ENCODE assay signal across 8 cellular contexts in the genomic region with DNA sequence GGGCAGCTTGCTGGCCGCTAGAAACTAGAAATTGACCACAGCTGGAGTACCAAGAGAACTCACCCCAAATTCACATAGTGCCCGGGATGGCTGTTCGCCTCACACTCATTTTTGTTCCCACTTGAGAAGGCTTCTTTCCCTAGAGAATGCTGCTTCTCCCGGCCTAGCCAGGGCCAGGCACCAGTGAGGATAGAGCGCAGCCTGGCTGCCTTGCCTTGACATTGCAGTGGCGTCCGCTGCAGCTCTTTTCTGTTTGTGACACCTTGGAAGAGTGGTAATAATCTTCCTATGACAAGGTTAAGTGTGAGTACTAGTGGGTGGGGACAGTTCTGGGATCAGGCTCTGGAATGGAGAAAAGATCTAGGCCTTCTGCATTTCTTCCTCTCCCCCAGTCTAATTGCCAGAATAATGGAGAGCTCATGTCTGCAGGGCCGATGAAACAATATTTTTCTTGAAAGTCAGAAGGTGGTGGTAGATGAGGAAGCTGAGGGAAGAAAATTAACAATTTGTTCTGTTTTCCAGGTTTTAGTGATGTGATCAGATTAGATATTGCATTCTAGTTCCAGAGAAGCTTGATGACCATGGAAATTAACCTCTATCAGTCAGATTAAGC. TPM values are rescaled to one million over a fixed set of nuclear protein-coding genes. Genes with fewer than 3 reads are reported as not detected.
DNase-seq lines count a peak whose midpoint lies in the region; ATAC-seq and TF ChIP-seq lines count a peak whose summit lies in the region.

No MANE protein-coding gene starts in this region.

- H3K27me3 ChIP-seq in PC-3 (ENCODE audit: low read length) (no peaks in the 10 kb centered on the region), neural cell (ENCODE audit: insufficient read depth, low read depth, low read length) (no peaks in the 10 kb centered on the region), suprapubic skin (no peaks in the 10 kb centered on the region)

- H3K36me3 ChIP-seq in PC-3 (ENCODE audit: low read depth, low read length) (no peaks in the 10 kb centered on the region), neural cell (ENCODE audit: insufficient read depth, low read length) (no peaks in the 10 kb centered on the region), suprapubic skin (no peaks in the 10 kb centered on the region)

- H3K4me3 ChIP-seq in PC-3 (ENCODE audit: low read length) (peak overlapping the region; percentile 69), foreskin fibroblast (ENCODE audit: low read depth in 1 of 2, low read length in 2 of 2) (peak overlapping the region; percentile 52 to 77), neural cell (ENCODE audit: low read length) (peak overlapping the region; percentile 86), suprapubic skin (peak overlapping the region; percentile 66)

- H3K27ac ChIP-seq in PC-3 (ENCODE audit: low read length): peak overlapping the region; percentile 80
- peak overlapping the region; percentile 98 for H3K27ac ChIP-seq in neural cell (ENCODE audit: low read length)
- peak overlapping the region; percentile 97 for H3K27ac ChIP-seq in suprapubic skin

- peak overlapping the region; percentile 57 for H3K27ac Mint-ChIP-seq in Calu3 (ENCODE audit: unreplicated experiment)

- TF ChIP-seq CTCF in Calu3 (IDR thresholded peaks at IDR 0.05; ENCODE audit: unreplicated experiment) (peak; percentile 80), PC-3 (conservative IDR thresholded peaks at IDR 0.05; ENCODE audit: low read depth, low read length) (peak; percentile 89), foreskin fibroblast (IDR thresholded peaks at IDR 0.05; ENCODE audit: low read depth, low read length) (peak; percentile 99), neural cell (IDR thresholded peaks at IDR 0.05; ENCODE audit: poor library complexity, severe bottlenecking) (peak; percentile 99), suprapubic skin (IDR thresholded peaks at IDR 0.05) (peak; percentile 95 to 96)

- ATAC-seq in GM21526 (IDR thresholded peaks at IDR 0.05; ENCODE audit: low FRiP score, unreplicated experiment) (peak; percentile 38), PC-3 (peak; percentile 52)

- H3K9ac ChIP-seq in PC-3 (ENCODE audit: low read length): peak overlapping the region; percentile 97
- peak overlapping the region; percentile 97 for H3K9ac ChIP-seq in neural cell (ENCODE audit: low read length)

- H3K4me1 ChIP-seq in PC-3 (ENCODE audit: insufficient read depth, low read length) (peaks cover 42% of the 10 kb centered on the region), suprapubic skin (peaks cover 78% of the 10 kb centered on the region)

- H3K4me1 Mint-ChIP-seq in Calu3 (ENCODE audit: low read depth, unreplicated experiment): peaks cover 49% of the 10 kb centered on the region

- TF ChIP-seq EP300 in neural cell (conservative IDR thresholded peaks at IDR 0.05; ENCODE audit: poor library complexity, severe bottlenecking): no peak
- TF ChIP-seq EP300 in suprapubic skin (IDR thresholded peaks at IDR 0.05): no peak

- peak overlapping the region; percentile 77 for H3K4me3 Mint-ChIP-seq in Calu3 (ENCODE audit: low read depth, unreplicated experiment)

- H3K9me3 Mint-ChIP-seq in Calu3 (ENCODE audit: low read depth, unreplicated experiment): no peaks in the 10 kb centered on the region

- no peaks in the 10 kb centered on the region for H3F3A ChIP-seq in PC-3 (ENCODE audit: low read length, unreplicated experiment)
- peaks cover 6% of the 10 kb centered on the region for H3F3A ChIP-seq in neural cell (ENCODE audit: insufficient read depth, low read length, poor library complexity, severe bottlenecking)

- BruUV-seq in Calu3 (replicated peaks; lab: Mats Ljungman, UMichigan): no TSS peak
- no TSS peak for BruUV-seq in PC-3 (replicated peaks; lab: Mats Ljungman, UMichigan)

- H3K9me3 ChIP-seq in PC-3 (ENCODE audit: low read length) (no peaks in the 10 kb centered on the region), neural cell (ENCODE audit: low read length) (no peaks in the 10 kb centered on the region), suprapubic skin (no peaks in the 10 kb centered on the region)

- H4K20me1 ChIP-seq in PC-3 (ENCODE audit: low read length) (no peaks in the 10 kb centered on the region), neural cell (ENCODE audit: insufficient read depth) (no peaks in the 10 kb centered on the region)

- POLR2A ChIA-PET in PC-3 (lab: Charles Lee; ENCODE audit: unreplicated experiment): interaction anchor here (0.6 kb wide), 1 partner anchor 755 kb away, joined by 4 read pairs; no protein-coding TSS in a partner anchor

- intact Hi-C loops in Calu3 (cut with micrococcal nuclease; ENCODE audit: unreplicated experiment) (loop anchor here (1.0 kb wide), 2 partner anchors 64 to 90 kb away; no protein-coding TSS in a partner anchor), PC-3 (cut with micrococcal nuclease) (loop anchor here (1.0 kb wide), 1 partner anchor 36 kb away; no protein-coding TSS in a partner anchor)

- H3K4me2 ChIP-seq in PC-3 (ENCODE audit: low read length) (peak overlapping the region; percentile 85), neural cell (ENCODE audit: low read length) (peak overlapping the region; percentile 99)

- DNase-seq in Calu3: peak; percentile 69
- DNase-seq in KG1 (lab: John Stamatoyannopoulos, UW): peak; percentile 73
- peak; percentile 71 for DNase-seq in PC-3
- peak; percentile 46 for DNase-seq in activated gamma-delta T cell treated with anti-CD3 and anti-CD28 coated beads, Interleukin-2, amount 50 U/mL, for 16 hours (ENCODE audit: low read depth)
- peak; percentile 78 to 92 for DNase-seq in foreskin fibroblast
- peak in 1 of 2 donors; percentile 85 for DNase-seq in suprapubic skin (ENCODE audit: low spot score in 2 of 2)

- peak; percentile 99 for TF ChIP-seq RAD21 in neural cell (conservative IDR thresholded peaks at IDR 0.05)

- H3K9me2 ChIP-seq in PC-3 (replicated peaks; ENCODE audit: low read length): no peaks in the 10 kb centered on the region
- no peaks in the 10 kb centered on the region for H3K9me2 ChIP-seq in neural cell (ENCODE audit: insufficient read depth, low read length)

- H3K36me3 Mint-ChIP-seq in Calu3 (ENCODE audit: insufficient read depth, unreplicated experiment): peaks cover 14% of the 10 kb centered on the region

- WGBS in suprapubic skin: 4% methylated on average over 8 of the region's 8 CpGs

- H3K27me3 Mint-ChIP-seq in Calu3 (ENCODE audit: unreplicated experiment): no peaks in the 10 kb centered on the region

- no peak for TF ChIP-seq POLR2A in suprapubic skin (IDR thresholded peaks at IDR 0.05)

- CTCF ChIA-PET in Calu3 (lab: Charles Lee): interaction anchor here (0.8 to 3.3 kb wide), 11 partner anchors 13 to 297 kb away, joined by 3 to 51 read pairs (median 6); partner anchors contain the start of gene ARHGEF40
- CTCF ChIA-PET in PC-3 (lab: Charles Lee): interaction anchor here (0.6 to 2.2 kb wide), 8 partner anchors 9 to 880 kb away, joined by 3 to 34 read pairs (median 6); partner anchors contain the start of gene ARHGEF40

- H2AFZ ChIP-seq in PC-3 (ENCODE audit: low read length) (peak overlapping the region; percentile 92), neural cell (ENCODE audit: low read depth, low read length) (peak overlapping the region; percentile 86)

- H3K79me2 ChIP-seq in PC-3 (ENCODE audit: low read length): no peaks in the 10 kb centered on the region
- peaks cover 14% of the 10 kb centered on the region for H3K79me2 ChIP-seq in neural cell (replicated peaks; ENCODE audit: insufficient read depth, low read length)

TF ChIP-seq in neural cell, 6 proteins besides CTCF, POLR2A, EP300 and RAD21 (continues in another document):
- TF ChIP-seq TAF1 (IDR thresholded peaks at IDR 0.05; ENCODE audit: low read depth): no peak
- TF ChIP-seq SMC3 (conservative IDR thresholded peaks at IDR 0.05; ENCODE audit: poor library complexity): peak; percentile 98
- TF ChIP-seq POLR2AphosphoS5 (IDR thresholded peaks at IDR 0.05): peak; percentile 62

RNA-seq across cellular contexts. Expression of gene TMEM253, which starts 3.7 kb away (rescaled TPM):
- total RNA-seq in Calu3 (2022) (0.24 TPM in 1 of 2 replicates, not detected in the other), PC-3 (2014; rRNA removed) (not detected in 2 replicates), suprapubic skin (1 to 10 TPM in 1 of 4 donors, under 1 TPM in 2, not detected in 1; 0.53 to 2.0 (median 0.83) TPM)
- 0.26 TPM in 1 of 2 replicates, not detected in the other for polyA plus RNA-seq in neural cell
- not detected in 2 replicates for polyA minus RNA-seq in neural cell

RNA-seq across cellular contexts. Expression of gene ZNF219, which starts 6.1 kb away (rescaled TPM):
- total RNA-seq in Calu3 (2022): 18.5 and 20.3 TPM in 2 replicates
- total RNA-seq in PC-3 (2014; rRNA removed): 5.7 and 6.0 TPM in 2 replicates
- 40.6 and 51.2 TPM in 2 replicates for polyA plus RNA-seq in neural cell
- 38.7 and 39.8 TPM in 2 replicates for polyA minus RNA-seq in neural cell
- 10 to 100 TPM; 44.2 to 70.0 (median 56.7) TPM for total RNA-seq in suprapubic skin

RNA-seq across cellular contexts. Expression of gene ARHGEF40, which starts 34.5 kb away (rescaled TPM):
- total RNA-seq in Calu3 (2022) (15.0 and 16.8 TPM in 2 replicates), PC-3 (2014; rRNA removed) (2.7 and 3.9 TPM in 2 replicates), suprapubic skin (10 to 100 TPM; 14.4 to 22.8 (median 17.6) TPM)
- 28.9 and 32.4 TPM in 2 replicates for polyA plus RNA-seq in neural cell
- polyA minus RNA-seq in neural cell: 23.9 and 30.2 TPM in 2 replicates

RNA-seq across cellular contexts. Expression of gene RNASE8, which starts 46.9 kb away (rescaled TPM):
- total RNA-seq in Calu3 (2022) (not detected in 2 replicates), PC-3 (2014; rRNA removed) (not detected in 2 replicates), suprapubic skin (not detected)
- polyA plus RNA-seq in neural cell: not detected in 2 replicates
- not detected in 2 replicates for polyA minus RNA-seq in neural cell

RNA-seq across cellular contexts. Expression of gene OR5AU1, which starts 51.3 kb away (rescaled TPM):
- total RNA-seq in Calu3 (2022): 0.05 and 0.14 TPM in 2 replicates
- not detected in 2 replicates for total RNA-seq in PC-3 (2014; rRNA removed)
- not detected in 2 replicates for polyA plus RNA-seq in neural cell
- not detected in 2 replicates for polyA minus RNA-seq in neural cell
- total RNA-seq in suprapubic skin: not detected
